Comparison of ENCODE assay signal across 26 cellular contexts in the genomic region with DNA sequence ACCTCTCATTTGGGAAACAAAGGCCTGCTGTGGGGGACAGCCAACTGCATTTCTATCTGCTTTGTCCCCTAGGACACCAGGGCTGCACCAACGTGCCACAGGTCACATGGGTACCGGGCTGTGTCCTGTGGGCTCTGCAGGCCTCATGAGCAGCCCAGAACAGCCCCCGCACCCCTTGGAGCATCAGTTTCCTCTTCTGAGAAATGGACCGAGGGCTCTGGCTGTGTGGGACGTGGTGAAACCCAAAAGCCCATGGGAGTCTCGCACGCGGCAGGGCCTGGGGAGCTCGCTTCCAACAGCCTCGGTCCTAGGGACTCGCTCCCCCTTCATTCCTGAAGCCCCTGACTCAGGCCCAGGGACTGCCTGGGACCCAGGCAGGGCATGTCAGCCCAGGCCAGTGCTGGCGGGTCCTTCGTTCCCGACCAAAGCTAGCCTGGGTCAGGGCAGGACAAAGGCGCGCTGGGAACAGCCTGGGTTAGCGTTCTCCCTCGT. TPM values are rescaled to one million over a fixed set of nuclear protein-coding genes. Genes with fewer than 3 reads are reported as not detected.
A peak's percentile ranks its signal among the peaks of the same experiment; 100 is the strongest.
DNase-seq lines count a peak whose midpoint lies in the region; ATAC-seq and TF ChIP-seq lines count a peak whose summit lies in the region.
"Had no signal": no experiment of that assay in that cellular context is flagged by ENCODE, and none has a peak within 500 bp of the region (broad histone marks: within the 10 kb centered on the region; RNA-seq: fewer than 3 reads in every experiment).

No MANE protein-coding gene starts in this region.

- H4K20me1 ChIP-seq in BLaER1 treated with 17β-estradiol and CSF1 and Interleukin-3, amounts not matched to agents 10 nM and 100 nM, result peaks cover 28 to 89% (median 76%) of the 10 kb centered on the region in 11 experiments; a peak in 21 of 22 replicates
- H4K20me1 ChIP-seq in SU-DHL-6 (ENCODE audit: low read depth, low read length) (no peaks in the 10 kb centered on the region), osteoblast (ENCODE audit: insufficient read depth, low read length) (peaks cover 47% of the 10 kb centered on the region), mammary epithelial cell (ENCODE audit: insufficient read depth, low read length) (no peaks in the 10 kb centered on the region)

- in situ Hi-C loops in mammary epithelial cell (cut with MboI; ENCODE audit: low sequenced_read_pairs in 2 of 2), result no loop called here

- H3K23ac ChIP-seq in mesenchymal stem cell (ENCODE audit: low read length in 2 of 2), result no peak overlapping the region

- peaks cover 30% of the 10 kb centered on the region for H3F3A ChIP-seq in SU-DHL-6 (ENCODE audit: insufficient read depth)

- no peak overlapping the region for H2BK120ac ChIP-seq in mesenchymal stem cell (ENCODE audit: low read depth, low read length)

- H2AFZ ChIP-seq in SU-DHL-6 (ENCODE audit: low read depth, low read length, severe bottlenecking), result no peak overlapping the region
- no peak overlapping the region for H2AFZ ChIP-seq in osteoblast (ENCODE audit: low read length)
- H2AFZ ChIP-seq in mesenchymal stem cell (ENCODE audit: low read depth, low read length), result no peak overlapping the region
- no peak overlapping the region for H2AFZ ChIP-seq in mammary epithelial cell (ENCODE audit: low read depth, low read length)
- H2AFZ ChIP-seq: GM23338 had no signal

- H3K9me2 ChIP-seq in SU-DHL-6 (replicated peaks; ENCODE audit: insufficient read depth, low read length), result no peaks in the 10 kb centered on the region

- no peak overlapping the region for H3K14ac ChIP-seq in mesenchymal stem cell (ENCODE audit: low read length in 2 of 2)

- peaks cover 80% of the 10 kb centered on the region for H3K79me2 ChIP-seq in SU-DHL-6 (ENCODE audit: insufficient read depth, low read length)
- peaks cover 40% of the 10 kb centered on the region for H3K79me2 ChIP-seq in osteoblast (ENCODE audit: insufficient read depth, low read length)
- peaks cover 54% of the 10 kb centered on the region for H3K79me2 ChIP-seq in mammary epithelial cell (ENCODE audit: insufficient read depth, low read length)

- WGBS in HUES64, result 94% methylated on average over 18 of the region's 18 CpGs
- WGBS in mesenchymal stem cell, result 95% methylated on average over 18 of the region's 18 CpGs
- WGBS in mammary epithelial cell (ENCODE audit: low coverage, missing lambda C conversion rate), result 94% methylated on average over 17 of the region's 18 CpGs

- H3K4ac ChIP-seq in mesenchymal stem cell (ENCODE audit: low read depth in 1 of 2, low read length in 2 of 2), result no peak overlapping the region

- no peak overlapping the region for H4K91ac ChIP-seq in mesenchymal stem cell (ENCODE audit: low read length)

- H3K79me1 ChIP-seq in mesenchymal stem cell (replicated peaks; ENCODE audit: low read length, poor library complexity, severe bottlenecking), result peaks cover 43% of the 10 kb centered on the region

- intact Hi-C loops in head of caudate nucleus (cut with DNase I) (no loop called here), mammary epithelial cell (cut with micrococcal nuclease) (no loop called here)

- no peak for ATAC-seq in HG02840 (IDR thresholded peaks at IDR 0.05; ENCODE audit: low FRiP score, unreplicated experiment)
- ATAC-seq: A549; effector memory CD8-positive, alpha-beta T cell; GM23338; left cardiac atrium; psoas muscle; Right ventricle myocardium inferior; stimulated activated naive CD8-positive, alpha-beta T cell treated with anti-CD3 and anti-CD28 coated beads, Interleukin-15, Interleukin-2, amounts not matched to agents 100 U/mL and 50 U/mL, for 24 hours had no signal

- H2BK5ac ChIP-seq in mesenchymal stem cell (ENCODE audit: low read depth, low read length, poor library complexity, severe bottlenecking), result no peak overlapping the region

- dilution Hi-C loops in mammary epithelial cell (cut with HindIII; ENCODE audit: low sequenced_read_pairs), result no loop called here

- no peak overlapping the region for H2BK12ac ChIP-seq in mesenchymal stem cell (ENCODE audit: low read length in 2 of 2)

- H3K27me3 ChIP-seq in BLaER1 treated with 17β-estradiol and CSF1 and Interleukin-3, amounts not matched to agents 10 nM and 100 nM, result no peaks in the 10 kb centered on the region
- no peaks in the 10 kb centered on the region for H3K27me3 ChIP-seq in HUES64 (ENCODE audit: insufficient read depth, low read length)
- no peaks in the 10 kb centered on the region for H3K27me3 ChIP-seq in SU-DHL-6 (ENCODE audit: low read length)
- H3K27me3 ChIP-seq in osteoblast (ENCODE audit: insufficient read depth, low read length), result no peaks in the 10 kb centered on the region
- H3K27me3 ChIP-seq in mesenchymal stem cell (ENCODE audit: control insufficient read depth in 1 of 2, insufficient read depth in 1 of 2, low read length in 2 of 2), result no peaks in the 10 kb centered on the region
- no peaks in the 10 kb centered on the region for H3K27me3 ChIP-seq in mammary epithelial cell (ENCODE audit: insufficient read depth, low read length)
- H3K27me3 ChIP-seq: ascending aorta, cardiac muscle cell, testis, vagina had no signal

- TF ChIP-seq CTCF in SU-DHL-6 (IDR thresholded peaks at IDR 0.05; ENCODE audit: insufficient read depth, low read length, poor library complexity, severe bottlenecking), result no peak
- no peak for TF ChIP-seq CTCF in osteoblast (IDR thresholded peaks at IDR 0.05; ENCODE audit: extremely low read depth, low read depth, low read length)
- no peak for TF ChIP-seq CTCF in mammary epithelial cell (conservative IDR thresholded peaks at IDR 0.05 in 1 of 2, IDR thresholded peaks at IDR 0.05 in 1 of 2; ENCODE audit: extremely low read depth in 1 of 2, insufficient read depth in 1 of 2, low read depth in 1 of 2, low read length in 2 of 2)

- peaks cover 66 to 84% (median 79%) of the 10 kb centered on the region in 10 experiments for H3K4me1 ChIP-seq in BLaER1 treated with 17β-estradiol and CSF1 and Interleukin-3, amounts not matched to agents 10 nM and 100 nM
- H3K4me1 ChIP-seq in HUES64 (ENCODE audit: insufficient read depth, low read length) (no peaks in the 10 kb centered on the region), osteoblast (ENCODE audit: insufficient read depth, low read length) (peaks cover 15% of the 10 kb centered on the region), mesenchymal stem cell (ENCODE audit: control insufficient read depth, insufficient read depth, low read depth, low read length) (peaks cover 27% of the 10 kb centered on the region), mammary epithelial cell (ENCODE audit: insufficient read depth, low read length) (peaks cover 4% of the 10 kb centered on the region)

- H3K9me3 ChIP-seq in BLaER1 treated with 17β-estradiol and CSF1 and Interleukin-3, amounts not matched to agents 10 nM and 100 nM (replicated peaks in 1 of 11), result no peaks in the 10 kb centered on the region
- H3K9me3 ChIP-seq in HUES64 (ENCODE audit: insufficient read depth, low read depth, low read length) (no peaks in the 10 kb centered on the region), SU-DHL-6 (ENCODE audit: insufficient read depth, low read length) (no peaks in the 10 kb centered on the region), osteoblast (ENCODE audit: low read depth, low read length) (no peaks in the 10 kb centered on the region), mesenchymal stem cell (ENCODE audit: control insufficient read depth, low read length) (no peaks in the 10 kb centered on the region), mammary epithelial cell (replicated peaks; ENCODE audit: insufficient read depth, low read length) (no peaks in the 10 kb centered on the region)
- H3K9me3 ChIP-seq: A549, ascending aorta, psoas muscle, testis, vagina had no signal

- no peak overlapping the region for H2AK5ac ChIP-seq in mesenchymal stem cell (ENCODE audit: low read length, severe bottlenecking)

- no peak overlapping the region for H2BK15ac ChIP-seq in mesenchymal stem cell (ENCODE audit: low read depth, poor library complexity, severe bottlenecking)

- peaks cover 13 to 65% (median 45%) of the 10 kb centered on the region in 11 experiments for H3K36me3 ChIP-seq in BLaER1 treated with 17β-estradiol and CSF1 and Interleukin-3, amounts not matched to agents 10 nM and 100 nM
- H3K36me3 ChIP-seq in HUES64 (ENCODE audit: insufficient read depth, low read length) (peaks cover 70% of the 10 kb centered on the region), SU-DHL-6 (ENCODE audit: low read length) (no peaks in the 10 kb centered on the region; the same call in 1 of the 2 replicates), osteoblast (ENCODE audit: insufficient read depth, low read length) (peaks cover 29% of the 10 kb centered on the region), mesenchymal stem cell (ENCODE audit: control insufficient read depth in 1 of 2, insufficient read depth in 2 of 2, low read depth in 1 of 2, low read length in 2 of 2) (peaks cover 35 to 69% of the 10 kb centered on the region in 2 experiments), mammary epithelial cell (ENCODE audit: insufficient read depth, low read length) (peaks cover 5% of the 10 kb centered on the region)
- H3K36me3 ChIP-seq: cardiac muscle cell had no signal

- no peak overlapping the region for H3K18ac ChIP-seq in mesenchymal stem cell (ENCODE audit: low read depth in 1 of 2, low read length in 2 of 2)

- peak overlapping the region; percentile 34 to 91 (median 86) for H3K4me3 ChIP-seq in BLaER1 treated with 17β-estradiol and CSF1 and Interleukin-3, amounts not matched to agents 10 nM and 100 nM
- no peak overlapping the region for H3K4me3 ChIP-seq in HUES64 (ENCODE audit: low read length)
- H3K4me3 ChIP-seq in SU-DHL-6 (ENCODE audit: insufficient read depth, low read length, poor library complexity, severe bottlenecking), result no peak overlapping the region
- H3K4me3 ChIP-seq in osteoblast (ENCODE audit: insufficient read depth, low read length), result no peak overlapping the region
- no peak overlapping the region for H3K4me3 ChIP-seq in mesenchymal stem cell (ENCODE audit: insufficient read depth in 1 of 2, low read depth in 1 of 2, low read length in 2 of 2)
- H3K4me3 ChIP-seq in mammary epithelial cell (replicated peaks in 1 of 3; ENCODE audit: insufficient read depth in 1 of 3, low read depth in 2 of 3, low read length in 3 of 3), result no peak overlapping the region
- H3K4me3 ChIP-seq: A549, ascending aorta, cardiac muscle cell, coronary artery, GM23338, psoas muscle, testis, vagina had no signal

- peak overlapping the region; percentile 90 to 100 (median 97) for H3K4me2 ChIP-seq in BLaER1 treated with 17β-estradiol and CSF1 and Interleukin-3, amounts not matched to agents 10 nM and 100 nM
- H3K4me2 ChIP-seq in SU-DHL-6 (ENCODE audit: low read depth, low read length, poor library complexity, severe bottlenecking) (peak overlapping the region; percentile 98), osteoblast (ENCODE audit: insufficient read depth, low read length) (no peak overlapping the region), mesenchymal stem cell (ENCODE audit: low read length, poor library complexity, severe bottlenecking) (no peak overlapping the region), mammary epithelial cell (ENCODE audit: insufficient read depth, low read depth, low read length) (no peak overlapping the region)
- H3K4me2 ChIP-seq: A549, GM23338 had no signal

- BruUV-seq in mammary epithelial cell (replicated peaks; lab: Mats Ljungman, UMichigan), result no TSS peak

- H4K8ac ChIP-seq in mesenchymal stem cell (ENCODE audit: low read length), result no peak overlapping the region

- DNase-seq in osteoblast (ENCODE audit: insufficient read length, low spot score, missing footprints), result peak; percentile 82
- no peak for DNase-seq in head of caudate nucleus
- DNase-seq in mesenchymal stem cell, result no peak
- DNase-seq in mammary epithelial cell, result no peak
- DNase-seq: activated CD4-positive, alpha-beta T cell treated with anti-CD3 and anti-CD28 coated beads for 4 hours; activated effector memory CD4-positive, alpha-beta T cell treated with anti-CD3 and anti-CD28 coated beads, Interleukin-2, amount 50 U/mL, for 16 hours; activated naive CD8-positive, alpha-beta T cell treated with anti-CD3 and anti-CD28 coated beads for 36 hours; effector memory CD8-positive, alpha-beta T cell; GDM1; left cardiac atrium; NCI-H1436; NCI-H774; psoas muscle; stimulated activated naive CD8-positive, alpha-beta T cell treated with anti-CD3 and anti-CD28 coated beads, Interleukin-15, Interleukin-2, amounts not matched to agents 100 U/mL and 50 U/mL, for 24 hours; testis had no signal

- peak overlapping the region; percentile 90 to 99 (median 98); a peak in 21 of 22 replicates for H3K9ac ChIP-seq in BLaER1 treated with 17β-estradiol and CSF1 and Interleukin-3, amounts not matched to agents 10 nM and 100 nM
- H3K9ac ChIP-seq in HUES64 (ENCODE audit: low read depth, low read length), result no peak overlapping the region
- peak overlapping the region; percentile 86 for H3K9ac ChIP-seq in SU-DHL-6 (ENCODE audit: low read length)
- no peak overlapping the region for H3K9ac ChIP-seq in mesenchymal stem cell (ENCODE audit: low read length)
- H3K9ac ChIP-seq in mammary epithelial cell (ENCODE audit: insufficient read depth, low read length), result no peak overlapping the region

- peak overlapping the region in 10 of 11 experiments; percentile 23 to 100 (median 98); a peak in 20 of 22 replicates for H3K27ac ChIP-seq in BLaER1 treated with 17β-estradiol and CSF1 and Interleukin-3, amounts not matched to agents 10 nM and 100 nM
- H3K27ac ChIP-seq in HUES64 (ENCODE audit: low read depth, low read length) (peak overlapping the region; percentile 18; the same call in 1 of the 2 replicates), SU-DHL-6 (ENCODE audit: low read depth, low read length) (peak overlapping the region; percentile 95), osteoblast (ENCODE audit: low read depth, low read length) (no peak overlapping the region), mesenchymal stem cell (ENCODE audit: low read length, poor library complexity, severe bottlenecking) (no peak overlapping the region), mammary epithelial cell (ENCODE audit: insufficient read depth, low read depth, low read length) (no peak overlapping the region)
- H3K27ac ChIP-seq: A549, ascending aorta, cardiac muscle cell, coronary artery, psoas muscle, testis, vagina had no signal

- CTCF ChIA-PET in mammary epithelial cell (lab: Charles Lee; ENCODE audit: low non-redundant PET), result no interaction called here

RNA-seq across cellular contexts. Expression of a gene that starts 4.7 kb away (rescaled TPM):
- polyA plus RNA-seq in HUES64 (2013, experiment 1 of 2), result 187 TPM
- polyA plus RNA-seq in HUES64 (2013, experiment 2 of 2), result 190 TPM
- 46.6 and 55.0 TPM in 2 replicates for total RNA-seq in osteoblast
- 108 TPM for polyA plus RNA-seq in mesenchymal stem cell (2013, experiment 1 of 2)
- polyA plus RNA-seq in mesenchymal stem cell (2013, experiment 2 of 2), result 111 TPM
- total RNA-seq in mammary epithelial cell, result 100 to 1,000 TPM in 1 of 2 donors, 10 to 100 TPM in 1; 70.7 to 108 TPM
- 80.6 TPM for polyA plus RNA-seq in mammary epithelial cell
- 71.4 TPM for polyA minus RNA-seq in mammary epithelial cell

RNA-seq across cellular contexts. Expression of a gene that starts 42.4 kb away (rescaled TPM):
- polyA plus RNA-seq in HUES64 (2013, experiment 1 of 2), result 132 TPM
- 139 TPM for polyA plus RNA-seq in HUES64 (2013, experiment 2 of 2)
- total RNA-seq in osteoblast, result 37.4 and 39.4 TPM in 2 replicates
- 214 TPM for polyA plus RNA-seq in mesenchymal stem cell (2013, experiment 1 of 2)
- polyA plus RNA-seq in mesenchymal stem cell (2013, experiment 2 of 2), result 220 TPM
- 100 to 1,000 TPM in 1 of 2 donors, 10 to 100 TPM in 1; 28.3 to 250 TPM for total RNA-seq in mammary epithelial cell
- polyA plus RNA-seq in mammary epithelial cell, result 114 TPM
- 3.8 TPM for polyA minus RNA-seq in mammary epithelial cell

RNA-seq across cellular contexts. Expression of a gene that starts 55.0 kb away (rescaled TPM):
- polyA plus RNA-seq in HUES64 (2013, experiment 1 of 2), result 56.1 TPM
- polyA plus RNA-seq in HUES64 (2013, experiment 2 of 2), result 49.9 TPM
- 76.9 and 78.5 TPM in 2 replicates for total RNA-seq in osteoblast
- polyA plus RNA-seq in mesenchymal stem cell (2013, experiment 1 of 2), result 43.8 TPM
- polyA plus RNA-seq in mesenchymal stem cell (2013, experiment 2 of 2), result 41.6 TPM
- 10 to 100 TPM; 58.5 to 84.3 TPM for total RNA-seq in mammary epithelial cell
- polyA plus RNA-seq in mammary epithelial cell, result 42.7 TPM
- 34.8 TPM for polyA minus RNA-seq in mammary epithelial cell

Comparison
In these comparisons a context has a peak if more than half of its experiments do, and no peak if none do; other contexts are left out.
1. H3K27ac ChIP-seq: peak in BLaER1 treated with 17β-estradiol and CSF1 and Interleukin-3, amounts not matched to agents 10 nM and 100 nM (10 of 11), HUES64 (single experiment) and SU-DHL-6 (single experiment); none in osteoblast (single experiment), mesenchymal stem cell (single experiment) and mammary epithelial cell (single experiment).
2. H3K4me2 ChIP-seq: peak in BLaER1 treated with 17β-estradiol and CSF1 and Interleukin-3, amounts not matched to agents 10 nM and 100 nM (11 of 11) and SU-DHL-6 (single experiment); none in osteoblast (single experiment), mesenchymal stem cell (single experiment) and mammary epithelial cell (single experiment).
3. H3K4me3 ChIP-seq: peak in BLaER1 treated with 17β-estradiol and CSF1 and Interleukin-3, amounts not matched to agents 10 nM and 100 nM (10 of 10); none in HUES64 (single experiment), SU-DHL-6 (single experiment), osteoblast (single experiment), mesenchymal stem cell (0 of 2) and mammary epithelial cell (0 of 3).
4. H3K9ac ChIP-seq: peak in BLaER1 treated with 17β-estradiol and CSF1 and Interleukin-3, amounts not matched to agents 10 nM and 100 nM (11 of 11) and SU-DHL-6 (single experiment); none in HUES64 (single experiment), mesenchymal stem cell (single experiment) and mammary epithelial cell (single experiment).